Comparison of ENCODE assay signal across 8 cellular contexts in the genomic region with DNA sequence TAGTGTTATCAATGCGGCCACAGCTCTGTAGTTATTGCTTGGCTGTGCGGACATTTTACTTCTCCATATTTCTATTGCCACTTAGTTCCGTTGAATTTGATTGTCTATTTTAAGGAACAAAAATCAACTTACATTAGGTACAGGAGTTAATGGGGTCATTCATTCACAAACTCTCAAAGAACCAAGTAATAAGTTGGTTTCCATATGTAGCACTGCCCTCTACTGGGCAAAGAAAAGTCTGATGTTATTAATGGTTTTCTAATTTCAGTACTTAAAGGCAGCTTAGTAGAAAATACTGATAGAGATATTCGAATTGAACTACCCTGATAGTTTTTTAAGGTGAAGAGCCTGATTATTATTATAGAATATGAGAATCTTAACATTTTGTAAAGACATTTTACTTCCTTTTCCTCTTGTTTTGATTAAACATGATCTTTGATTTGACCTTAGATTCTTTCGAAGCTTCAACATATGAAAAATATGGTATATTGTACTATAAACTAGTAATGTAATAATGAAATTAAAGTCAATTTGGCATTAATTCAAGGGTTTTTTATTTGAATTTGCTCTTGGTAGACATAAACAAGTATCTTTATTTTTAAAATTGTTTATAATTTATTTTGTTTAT.
DNase-seq lines count a peak whose midpoint lies in the region; ATAC-seq, FAIRE-seq and TF ChIP-seq lines count a peak whose summit lies in the region.

No MANE protein-coding gene starts in this region.

- no peaks in the 10 kb centered on the region for H3K4me1 ChIP-seq in A673 (ENCODE audit: insufficient read depth, low read length, poor library complexity, severe bottlenecking)
- H3K4me1 ChIP-seq in KMS-11 (ENCODE audit: low read depth, poor library complexity, severe bottlenecking), result no peaks in the 10 kb centered on the region
- H3K4me1 ChIP-seq in RWPE2 (ENCODE audit: insufficient read depth, poor library complexity, severe bottlenecking), result no peaks in the 10 kb centered on the region
- no peaks in the 10 kb centered on the region for H3K4me1 ChIP-seq in tibial nerve
- no peaks in the 10 kb centered on the region for H3K4me1 ChIP-seq in sigmoid colon

- no peak overlapping the region for H3K9ac ChIP-seq in KMS-11

- H3K4me2 ChIP-seq in KMS-11, result no peak overlapping the region

- TF ChIP-seq POLR2A in GM12891 (IDR thresholded peaks at IDR 0.05; ENCODE audit: low read depth, low read length) (no peak), tibial nerve (IDR thresholded peaks at IDR 0.05) (no peak), sigmoid colon (IDR thresholded peaks at IDR 0.05) (no peak)

- ATAC-seq in RWPE2 (ENCODE audit: low read depth), result 0 out of 3 replicates have a peak, but pooled peaks have one; percentile 31

- H3K36me3 ChIP-seq in A673 (ENCODE audit: insufficient read depth, low read length, poor library complexity, severe bottlenecking), result no peaks in the 10 kb centered on the region
- H3K36me3 ChIP-seq in KMS-11 (ENCODE audit: insufficient read depth), result no peaks in the 10 kb centered on the region
- no peaks in the 10 kb centered on the region for H3K36me3 ChIP-seq in RWPE2 (ENCODE audit: low read depth)
- H3K36me3 ChIP-seq in tibial nerve, result no peaks in the 10 kb centered on the region
- no peaks in the 10 kb centered on the region for H3K36me3 ChIP-seq in sigmoid colon

- DNase-seq in A673 (ENCODE audit: low spot score) (peak; percentile 44), GM12891 (ENCODE audit: insufficient read length, low spot score) (no peak), RWPE2 (ENCODE audit: low spot score) (no peak), foreskin melanocyte (peak; percentile 11), tibial nerve (ENCODE audit: low spot score in 2 of 2) (peak in 1 of 2 donors; percentile 13), sigmoid colon (no peak)
- no peak for DNase-seq in activated naive CD4-positive, alpha-beta T cell treated with anti-CD3 and anti-CD28 coated beads, Interleukin-2, amount 50 U/mL, for 16 hours

- peak; percentile 16 for FAIRE-seq in GM12891 (lab: Jason Lieb, UNC)

- H3K27ac ChIP-seq in A673 (ENCODE audit: low read depth, low read length, poor library complexity, severe bottlenecking) (no peak overlapping the region), KMS-11 (no peak overlapping the region), RWPE2 (ENCODE audit: poor library complexity, severe bottlenecking) (no peak overlapping the region), tibial nerve (no peak overlapping the region), sigmoid colon (no peak overlapping the region)

- no peaks in the 10 kb centered on the region for H3K79me2 ChIP-seq in KMS-11 (ENCODE audit: insufficient read depth, low read depth)

- intact Hi-C loops in A673 (cut with micrococcal nuclease; ENCODE audit: unreplicated experiment) (loop anchor here (5.0 to 10.0 kb wide), 5 partner anchors 756 to 1934 kb away; no protein-coding TSS in a partner anchor), sigmoid colon (cut with DNase I) (loop anchor here (10.0 kb wide), 1 partner anchor 1329 kb away; no protein-coding TSS in a partner anchor)

- BruUV-seq in A673 (replicated peaks; lab: Mats Ljungman, UMichigan), result no TSS peak

- H3K4me3 ChIP-seq in A673 (ENCODE audit: low read depth, low read length, poor library complexity, severe bottlenecking) (no peak overlapping the region), KMS-11 (IDR thresholded peaks at IDR 0.05; ENCODE audit: insufficient read depth, low read depth, low read length) (no peak overlapping the region), RWPE2 (ENCODE audit: severe bottlenecking) (no peak overlapping the region), tibial nerve (no peak overlapping the region), sigmoid colon (no peak overlapping the region)

- TF ChIP-seq EP300 in tibial nerve (IDR thresholded peaks at IDR 0.05), result no peak
- no peak for TF ChIP-seq EP300 in sigmoid colon (IDR thresholded peaks at IDR 0.05)

- H2AFZ ChIP-seq in KMS-11 (ENCODE audit: low read depth), result no peak overlapping the region

- CTCF ChIA-PET in A673 (lab: Charles Lee), result no interaction called here

- WGBS in tibial nerve, 2 donors, result 42 to 44% methylated on average over 5 of the region's 5 CpGs
- 56 to 57% methylated on average over 5 of the region's 5 CpGs for whole genome bisulfite sequencing in sigmoid colon, 2 donors

- POLR2A ChIA-PET in A673 (lab: Charles Lee; ENCODE audit: low non-redundant PET), result no interaction called here

- TF ChIP-seq CTCF in A673 (conservative IDR thresholded peaks at IDR 0.05; ENCODE audit: low read depth, low read length), result peak; percentile 69
- TF ChIP-seq CTCF in KMS-11 (conservative IDR thresholded peaks at IDR 0.05; ENCODE audit: low read depth, low read length), result peak; percentile 76
- TF ChIP-seq CTCF in RWPE2 (IDR thresholded peaks at IDR 0.05; ENCODE audit: poor library complexity, severe bottlenecking), result peak; percentile 97
- TF ChIP-seq CTCF in tibial nerve (IDR thresholded peaks at IDR 0.05), result peak in 4 of 5 experiments; percentile 28 to 62 (median 42)
- peak in 1 of 4 experiments; percentile 34 for TF ChIP-seq CTCF in sigmoid colon (IDR thresholded peaks at IDR 0.05)

- no peaks in the 10 kb centered on the region for H3K27me3 ChIP-seq in A673 (replicated peaks; ENCODE audit: insufficient read depth, low read depth, low read length, poor library complexity)
- H3K27me3 ChIP-seq in KMS-11 (ENCODE audit: insufficient read depth, low read depth), result no peaks in the 10 kb centered on the region
- H3K27me3 ChIP-seq in RWPE2 (ENCODE audit: insufficient read depth, poor library complexity, severe bottlenecking), result no peaks in the 10 kb centered on the region
- H3K27me3 ChIP-seq in tibial nerve, result no peaks in the 10 kb centered on the region
- H3K27me3 ChIP-seq in sigmoid colon, result no peaks in the 10 kb centered on the region

- H3K9me3 ChIP-seq in A673 (ENCODE audit: low read depth, low read length, poor library complexity, severe bottlenecking), result peaks cover 10% of the 10 kb centered on the region
- H3K9me3 ChIP-seq in RWPE2 (ENCODE audit: severe bottlenecking), result no peaks in the 10 kb centered on the region
- H3K9me3 ChIP-seq in tibial nerve, result peaks cover 0 to 7% (median 0%) of the 10 kb centered on the region in 4 donors
- no peaks in the 10 kb centered on the region for H3K9me3 ChIP-seq in sigmoid colon

- H4K20me1 ChIP-seq in KMS-11 (ENCODE audit: insufficient read depth), result no peaks in the 10 kb centered on the region

TF ChIP-seq in GM12891, 5 proteins besides CTCF, POLR2A, EP300 and RAD21:
- TF ChIP-seq POU2F2 (IDR thresholded peaks at IDR 0.05; ENCODE audit: low read depth, low read length), result no peak
- no peak for TF ChIP-seq PAX5 (IDR thresholded peaks at IDR 0.05; ENCODE audit: insufficient read depth, low read length, severe bottlenecking)
- TF ChIP-seq POLR2AphosphoS5 (IDR thresholded peaks at IDR 0.05; ENCODE audit: low read depth, low read length), result no peak
- TF ChIP-seq SPI1 (IDR thresholded peaks at IDR 0.05; ENCODE audit: low read depth, low read length), result no peak
- TF ChIP-seq TAF1 (IDR thresholded peaks at IDR 0.05; ENCODE audit: low read depth, low read length), result no peak

Comparison
In these comparisons a context has a peak if more than half of its experiments do, and no peak if none do; other contexts are left out.
1. DNase-seq: peak in A673 (single experiment) and foreskin melanocyte (single experiment); none in GM12891 (single experiment), RWPE2 (single experiment), activated naive CD4-positive, alpha-beta T cell treated with anti-CD3 and anti-CD28 coated beads, Interleukin-2, amount 50 U/mL, for 16 hours (single experiment) and sigmoid colon (single experiment).